8 cellular contexts compared by ENCODE assay signal in genomic region chrX:13647709-13648212, GRCh38. TPM values are rescaled to one million over a fixed set of nuclear protein-coding genes. Genes with fewer than 3 reads are reported as not detected.
A peak's percentile ranks its signal among the peaks of the same experiment; 100 is the strongest.
DNase-seq lines count a peak whose midpoint lies in the region; ATAC-seq and TF ChIP-seq lines count a peak whose summit lies in the region.

No MANE protein-coding gene starts in this region.

- H3K36me3 ChIP-seq in stomach: no peaks in the 10 kb centered on the region
- H3K36me3 ChIP-seq in mammary epithelial cell (ENCODE audit: insufficient read depth, low read length): no peaks in the 10 kb centered on the region

- CTCF ChIA-PET in mammary epithelial cell (lab: Charles Lee; ENCODE audit: low non-redundant PET): no interaction called here

- H3K4me1 ChIP-seq in stomach: peaks cover 0 to 16% (median 4%) of the 10 kb centered on the region in 4 donors
- peaks cover 5% of the 10 kb centered on the region for H3K4me1 ChIP-seq in mammary epithelial cell (ENCODE audit: insufficient read depth, low read length)

- DNase-seq in SW480 (ENCODE audit: low spot score) (peak; percentile 93), mesothelial cell of epicardium (ENCODE audit: low spot score in 2 of 2, unreplicated experiment in 2 of 2) (no peak), stomach (peak; percentile 64), superior temporal gyrus (ENCODE audit: extremely low spot score) (no peak), mammary epithelial cell (no peak), G401 (ENCODE audit: low spot score) (no peak)
- DNase-seq in activated naive CD8-positive, alpha-beta T cell treated with anti-CD3 and anti-CD28 coated beads, Interleukin-2, amount 10 ng/mL, durations not matched to agents 7 days and 5 days: no peak

- POLR2A ChIA-PET in activated naive CD8-positive, alpha-beta T cell treated with anti-CD3 and anti-CD28 coated beads, Interleukin-2, amount 10 ng/mL, durations not matched to agents 7 days and 5 days (lab: Charles Lee): no interaction called here

- H3K27me3 ChIP-seq in stomach (peaks cover 0 to 3% (median 0%) of the 10 kb centered on the region in 3 donors), mammary epithelial cell (ENCODE audit: insufficient read depth, low read length) (peaks cover 3% of the 10 kb centered on the region)

- dilution Hi-C loops in mammary epithelial cell (cut with HindIII; ENCODE audit: low sequenced_read_pairs): loop anchor here (10.0 kb wide), 1 partner anchor 143 kb away; no protein-coding TSS in a partner anchor

- H3K79me2 ChIP-seq in mammary epithelial cell (ENCODE audit: insufficient read depth, low read length): no peaks in the 10 kb centered on the region

- no peak overlapping the region for H3K4me3 Mint-ChIP-seq in activated naive CD8-positive, alpha-beta T cell treated with anti-CD3 and anti-CD28 coated beads, Interleukin-2, amount 10 ng/mL, durations not matched to agents 7 days and 5 days
- H3K4me3 Mint-ChIP-seq in mesothelial cell of epicardium: no peak overlapping the region

- 17 to 58% (median 22%) methylated on average over 8 of the region's 8 CpGs for WGBS in stomach, 5 donors
- WGBS in mammary epithelial cell (ENCODE audit: low coverage, missing lambda C conversion rate): 60% methylated on average over 8 of the region's 8 CpGs

- H3K4me2 ChIP-seq in mammary epithelial cell (ENCODE audit: insufficient read depth, low read depth, low read length): no peak overlapping the region

- TF ChIP-seq POLR2A in stomach (IDR thresholded peaks at IDR 0.05): no peak

- H3K9ac ChIP-seq in mammary epithelial cell (ENCODE audit: insufficient read depth, low read length): no peak overlapping the region

- no peaks in the 10 kb centered on the region for H3K9me3 Mint-ChIP-seq in activated naive CD8-positive, alpha-beta T cell treated with anti-CD3 and anti-CD28 coated beads, Interleukin-2, amount 10 ng/mL, durations not matched to agents 7 days and 5 days
- peaks cover 7% of the 10 kb centered on the region for H3K9me3 Mint-ChIP-seq in mesothelial cell of epicardium

- in situ Hi-C loops in mammary epithelial cell (cut with MboI; ENCODE audit: low sequenced_read_pairs in 2 of 2) (loop anchor here (5.0 kb wide), 1 partner anchor 140 kb away; no protein-coding TSS in a partner anchor), G401 (cut with HindIII; ENCODE audit: low sequenced_read_pairs) (no loop called here)

- H3K9me3 ChIP-seq in stomach (no peaks in the 10 kb centered on the region), mammary epithelial cell (replicated peaks; ENCODE audit: insufficient read depth, low read length) (no peaks in the 10 kb centered on the region)

- TF ChIP-seq EP300 in Ishikawa (IDR thresholded peaks at IDR 0.05; ENCODE audit: borderline replicate concordance) (no peak), stomach (IDR thresholded peaks at IDR 0.05) (no peak)

- peak overlapping the region in 3 of 5 donors; percentile 25 to 44 (median 31) for H3K27ac ChIP-seq in stomach
- no peak overlapping the region for H3K27ac ChIP-seq in mammary epithelial cell (ENCODE audit: insufficient read depth, low read depth, low read length)

- BruUV-seq in mammary epithelial cell (replicated peaks; lab: Mats Ljungman, UMichigan): no TSS peak

- peak overlapping the region; percentile 51 for H3K27ac Mint-ChIP-seq in activated naive CD8-positive, alpha-beta T cell treated with anti-CD3 and anti-CD28 coated beads, Interleukin-2, amount 10 ng/mL, durations not matched to agents 7 days and 5 days
- peak overlapping the region; percentile 94 for H3K27ac Mint-ChIP-seq in mesothelial cell of epicardium

- no peak for ATAC-seq in activated naive CD8-positive, alpha-beta T cell treated with anti-CD3 and anti-CD28 coated beads, Interleukin-2, amount 10 ng/mL, durations not matched to agents 7 days and 5 days (ENCODE audit: low read depth)

- H4K20me1 ChIP-seq in mammary epithelial cell (ENCODE audit: insufficient read depth, low read length): no peaks in the 10 kb centered on the region

- no peaks in the 10 kb centered on the region for H3K36me3 Mint-ChIP-seq in activated naive CD8-positive, alpha-beta T cell treated with anti-CD3 and anti-CD28 coated beads, Interleukin-2, amount 10 ng/mL, durations not matched to agents 7 days and 5 days
- no peaks in the 10 kb centered on the region for H3K36me3 Mint-ChIP-seq in mesothelial cell of epicardium

- no peak for TF ChIP-seq RAD21 in Ishikawa (IDR thresholded peaks at IDR 0.05; ENCODE audit: low read depth)

- H3K4me1 Mint-ChIP-seq in activated naive CD8-positive, alpha-beta T cell treated with anti-CD3 and anti-CD28 coated beads, Interleukin-2, amount 10 ng/mL, durations not matched to agents 7 days and 5 days: peaks cover 9% of the 10 kb centered on the region
- H3K4me1 Mint-ChIP-seq in mesothelial cell of epicardium: peaks cover 25% of the 10 kb centered on the region

- H2AFZ ChIP-seq in mammary epithelial cell (ENCODE audit: low read depth, low read length): no peak overlapping the region

- no peaks in the 10 kb centered on the region for H3K27me3 Mint-ChIP-seq in activated naive CD8-positive, alpha-beta T cell treated with anti-CD3 and anti-CD28 coated beads, Interleukin-2, amount 10 ng/mL, durations not matched to agents 7 days and 5 days
- H3K27me3 Mint-ChIP-seq in mesothelial cell of epicardium (ENCODE audit: low read depth): no peaks in the 10 kb centered on the region

- TF ChIP-seq CTCF in mesothelial cell of epicardium (IDR thresholded peaks at IDR 0.05; ENCODE audit: unreplicated experiment) (no peak), stomach (IDR thresholded peaks at IDR 0.05) (no peak), mammary epithelial cell (conservative IDR thresholded peaks at IDR 0.05 in 1 of 2, IDR thresholded peaks at IDR 0.05 in 1 of 2; ENCODE audit: extremely low read depth in 1 of 2, insufficient read depth in 1 of 2, low read depth in 1 of 2, low read length in 2 of 2) (no peak)

- no peak overlapping the region for H3K4me3 ChIP-seq in stomach
- no peak overlapping the region for H3K4me3 ChIP-seq in mammary epithelial cell (replicated peaks in 1 of 3; ENCODE audit: insufficient read depth in 1 of 3, low read depth in 2 of 3, low read length in 3 of 3)

- intact Hi-C loops in stomach (cut with DNase I; ENCODE audit: low total_unique reads): loop anchor here (5.0 to 10.0 kb wide), 2 partner anchors 140 to 387 kb away; no protein-coding TSS in a partner anchor
- intact Hi-C loops in mammary epithelial cell (cut with micrococcal nuclease): loop anchor here (2.0 to 5.0 kb wide), 2 partner anchors 701 to 835 kb away; no protein-coding TSS in a partner anchor

TF ChIP-seq in Ishikawa, 13 proteins besides CTCF, POLR2A, EP300 and RAD21:
- TF ChIP-seq NFIC (IDR thresholded peaks at IDR 0.05): 0 out of 2 replicates have a peak, but pooled peaks have one; percentile 7
- TF ChIP-seq YY1 (IDR thresholded peaks at IDR 0.05; ENCODE audit: low read depth): no peak

RNA-seq across cellular contexts. Expression of gene TCEANC, which starts 5.2 kb away (rescaled TPM):
- total RNA-seq in activated naive CD8-positive, alpha-beta T cell treated with anti-CD3 and anti-CD28 coated beads, Interleukin-2, amount 10 ng/mL, durations not matched to agents 7 days and 5 days: 1 to 10 TPM; 6.2 TPM
- 3.3 to 3.8 TPM (median 3.4 TPM) in 3 replicates for total RNA-seq in mesothelial cell of epicardium
- total RNA-seq in stomach: 10 to 100 TPM in 2 of 5 donors, 1 to 10 TPM in 3; 3.2 to 25.7 (median 5.9) TPM
- polyA plus RNA-seq in stomach: 1 to 10 TPM; 1.2 to 3.8 (median 1.2) TPM
- 1 to 10 TPM; 3.9 to 4.2 TPM for total RNA-seq in mammary epithelial cell
- polyA plus RNA-seq in mammary epithelial cell: 0.69 TPM
- not detected for polyA minus RNA-seq in mammary epithelial cell
- 0.81 and 2.3 TPM in 2 replicates for total RNA-seq in G401 (2014; rRNA removed; shearing (Covaris generic))

RNA-seq across cellular contexts. Expression of gene RAB9A, which starts 41.2 kb away (rescaled TPM):
- total RNA-seq in activated naive CD8-positive, alpha-beta T cell treated with anti-CD3 and anti-CD28 coated beads, Interleukin-2, amount 10 ng/mL, durations not matched to agents 7 days and 5 days: 10 to 100 TPM; 13.4 to 18.3 TPM
- total RNA-seq in mesothelial cell of epicardium (18.6 to 21.0 TPM (median 20.6 TPM) in 3 replicates), stomach (10 to 100 TPM in 3 of 5 donors, 1 to 10 TPM in 2; 2.6 to 55.1 (median 10.4) TPM), mammary epithelial cell (10 to 100 TPM; 37.2 to 42.2 TPM)
- polyA plus RNA-seq in stomach (10 to 100 TPM; 12.4 to 33.6 (median 26.6) TPM), mammary epithelial cell (31.8 TPM)
- 9.4 TPM for polyA minus RNA-seq in mammary epithelial cell
- 62.5 and 92.6 TPM in 2 replicates for total RNA-seq in G401 (2014; rRNA removed; shearing (Covaris generic))

Comparison
In these comparisons a context has a peak if more than half of its experiments do, and no peak if none do; other contexts are left out.
1. DNase-seq: peak in SW480 (single experiment) and stomach (single experiment); none in activated naive CD8-positive, alpha-beta T cell treated with anti-CD3 and anti-CD28 coated beads, Interleukin-2, amount 10 ng/mL, durations not matched to agents 7 days and 5 days (single experiment), mesothelial cell of epicardium (0 of 2), superior temporal gyrus (single experiment), mammary epithelial cell (single experiment) and G401 (single experiment).